1 cellular context compared by ENCODE assay signal in the genomic region with DNA sequence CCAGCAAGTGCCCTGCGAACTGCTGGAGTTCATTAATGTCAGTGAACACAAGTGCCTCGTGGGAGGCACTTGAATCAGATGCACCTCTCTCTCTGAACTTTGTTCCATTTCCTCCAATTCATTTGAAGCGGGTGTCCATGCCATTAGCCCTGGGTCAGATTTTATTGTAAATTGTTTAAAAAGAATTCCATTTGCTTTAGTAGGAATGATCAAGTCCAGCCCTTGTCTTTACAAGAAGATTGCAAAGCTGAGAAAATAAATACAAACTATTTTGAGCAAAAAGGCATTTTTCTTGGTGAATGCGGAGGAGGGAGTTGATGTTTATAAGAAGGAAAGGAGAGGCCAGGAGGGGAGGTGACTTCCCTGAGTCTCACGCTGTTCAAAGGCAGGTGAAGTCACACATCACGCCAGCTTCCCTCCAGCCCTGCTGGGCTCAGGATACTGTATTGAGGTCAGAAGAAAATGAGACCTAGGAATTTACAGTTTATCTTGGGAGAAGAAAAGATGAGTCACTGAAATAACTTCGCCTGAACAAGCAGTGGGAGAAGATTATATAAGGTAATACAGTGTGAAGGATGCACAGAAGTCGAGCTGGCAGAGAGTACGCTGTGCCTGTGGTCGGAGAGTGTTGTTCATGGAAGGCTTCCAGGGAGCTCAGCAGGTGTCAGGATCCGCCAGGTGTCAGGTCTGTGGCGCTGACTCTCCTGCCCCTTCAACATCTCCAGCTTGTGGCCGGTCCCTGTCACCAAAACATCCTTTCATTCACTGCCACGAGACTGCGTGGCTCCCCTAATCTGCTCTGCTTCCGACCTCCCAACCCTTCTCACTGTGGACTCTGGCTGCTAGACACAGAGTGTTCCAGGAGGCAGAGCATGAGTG.
A peak's percentile ranks its signal among the peaks of the same experiment; 100 is the strongest.
TF ChIP-seq lines count a peak whose summit lies in the region.

No MANE protein-coding gene starts in this region.

TF ChIP-seq in HCT116, 20 proteins besides CTCF, POLR2A, EP300 and RAD21:
- peak; percentile 38; the same call in 1 of the 2 replicates for TF ChIP-seq SIN3A (IDR thresholded peaks at IDR 0.05; ENCODE audit: low read depth)
- TF ChIP-seq, protein P1, sequence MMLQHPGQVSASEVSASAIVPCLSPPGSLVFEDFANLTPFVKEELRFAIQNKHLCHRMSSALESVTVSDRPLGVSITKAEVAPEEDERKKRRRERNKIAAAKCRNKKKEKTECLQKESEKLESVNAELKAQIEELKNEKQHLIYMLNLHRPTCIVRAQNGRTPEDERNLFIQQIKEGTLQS (IDR thresholded peaks at IDR 0.05), result no peak
